ENCODE assay signal across 18 cellular contexts in the genomic region with DNA sequence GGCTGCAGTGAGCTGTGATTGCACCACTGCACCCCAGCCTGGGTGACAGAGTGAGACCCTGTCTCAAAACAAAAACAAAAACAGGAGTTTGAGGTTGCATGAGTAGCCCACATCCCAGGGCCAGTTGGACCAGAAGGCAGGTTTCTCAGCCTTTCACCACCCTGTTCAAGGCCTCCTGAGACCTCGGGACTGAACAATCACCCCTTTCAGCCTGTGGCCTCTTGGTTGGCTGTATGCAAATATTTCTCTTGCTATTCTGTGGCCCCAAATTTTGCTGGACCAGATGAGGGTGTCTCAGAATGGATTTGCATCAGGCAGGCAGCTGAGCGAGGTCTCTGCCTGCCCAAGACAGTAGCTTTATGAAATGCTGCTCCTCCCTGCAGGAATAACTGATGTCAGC.
DNase-seq lines count a peak whose midpoint lies in the region; ATAC-seq lines count a peak whose summit lies in the region.
"Had no signal": no experiment of that assay in that cellular context is flagged by ENCODE, and none has a peak within 500 bp of the region (broad histone marks: within the 10 kb centered on the region; RNA-seq: fewer than 3 reads in every experiment).

No MANE protein-coding gene starts in this region.

- peak; percentile 75 for ATAC-seq in GM18909 (IDR thresholded peaks at IDR 0.05; ENCODE audit: poor library complexity, unreplicated experiment)
- peak; percentile 65 for ATAC-seq in GM21825 (IDR thresholded peaks at IDR 0.05; ENCODE audit: unreplicated experiment)
- ATAC-seq in HG03442 (IDR thresholded peaks at IDR 0.05; ENCODE audit: unreplicated experiment): peak; percentile 64
- ATAC-seq: activated CD8-positive, alpha-beta T cell treated with anti-CD3 and anti-CD28 coated beads for 36 hours; heart left ventricle; K562; lower lobe of right lung; T-helper 17 cell had no signal

- peak; percentile 77 for DNase-seq in pons (ENCODE audit: low spot score)
- no peak for DNase-seq in T-helper 9 cell
- DNase-seq in iPS-NIHi11 (ENCODE audit: low spot score): no peak
- no peak for DNase-seq in COLO829 (ENCODE audit: low spot score)
- DNase-seq in NCI-H1105 (lab: John Stamatoyannopoulos, UW): no peak
- DNase-seq: activated CD8-positive, alpha-beta T cell treated with anti-CD3 and anti-CD28 coated beads for 36 hours; activated naive CD4-positive, alpha-beta T cell treated with anti-CD3 and anti-CD28 coated beads, Interleukin-2, amount 10 ng/mL, durations not matched to agents 7 days and 5 days; activated T-cell treated with anti-CD3 and anti-CD28 coated beads, Interleukin-2, amount 50 U/mL, for 24 hours; CD8-positive, alpha-beta memory T cell; heart left ventricle; lower lobe of right lung; NCI-H2029; NCI-H510A; T-helper 17 cell had no signal
